30 cellular contexts compared by ENCODE assay signal in genomic region chr14:56027916-56028637, GRCh38.
DNase-seq lines count a peak whose midpoint lies in the region; ATAC-seq and TF ChIP-seq lines count a peak whose summit lies in the region.
"Had no signal": no experiment of that assay in that cellular context is flagged by ENCODE, and none has a peak within 500 bp of the region (broad histone marks: within the 10 kb centered on the region; RNA-seq: fewer than 3 reads in every experiment).

No MANE protein-coding gene starts in this region.

- H3K27me3 ChIP-seq in right atrium auricular region: no peaks in the 10 kb centered on the region
- H3K27me3 ChIP-seq: BLaER1, esophagus squamous epithelium, right lobe of liver, thyroid gland had no signal

- ATAC-seq in left cardiac atrium (peak; percentile 16 to 30), sciatic nerve (peak; percentile 60), HG02884 (IDR thresholded peaks at IDR 0.05; ENCODE audit: unreplicated experiment) (no peak)
- ATAC-seq: activated CD4-positive, alpha-beta T cell treated with anti-CD3 and anti-CD28 coated beads for 36 hours; lower lobe of right lung; right lobe of liver had no signal

- DNase-seq in left cardiac atrium: no peak
- no peak for DNase-seq in right atrium auricular region (ENCODE audit: low spot score)
- DNase-seq in fibroblast of peridontal ligament (ENCODE audit: extremely low read depth): peak; percentile 46
- DNase-seq in sciatic nerve (ENCODE audit: low spot score): no peak
- DNase-seq in stimulated activated naive CD4-positive, alpha-beta T cell treated with Interleukin-2 at 50 U/mL for 16 hours (lab: John Stamatoyannopoulos, UW): no peak
- DNase-seq in mesothelial cell of epicardium (ENCODE audit: low spot score in 2 of 2, unreplicated experiment in 2 of 2): no peak
- DNase-seq: activated CD4-positive, alpha-beta T cell treated with anti-CD3 and anti-CD28 coated beads for 36 hours; activated CD8-positive, alpha-beta memory T cell treated with anti-CD3 and anti-CD28 coated beads for 24 hours; activated effector memory CD4-positive, alpha-beta T cell treated with Interleukin-2 at 50 U/mL for 16 hours; central memory CD4-positive, alpha-beta T cell; DMS79; endodermal cell; esophagus squamous epithelium; GDM1; GOT3; lower lobe of right lung; NCI-H187; NCI-H774; posterior cingulate gyrus; right lobe of liver; stimulated activated naive CD4-positive, alpha-beta T cell; thyroid gland had no signal

- H3K4me1 ChIP-seq in right atrium auricular region: peaks cover 0 to 6% of the 10 kb centered on the region in 2 donors
- H3K4me1 ChIP-seq: BLaER1, esophagus squamous epithelium, lower lobe of right lung, right lobe of liver, thyroid gland had no signal

- H3K27me3 Mint-ChIP-seq in mesothelial cell of epicardium (ENCODE audit: low read depth): peaks cover 14% of the 10 kb centered on the region
- H3K27me3 Mint-ChIP-seq: dendritic cell treated with granulocyte-macrophage colony-stimulating factor and Interleukin-4, amounts not matched to agents 40 ng/mL and 50 ng/mL, for 4 days had no signal

- H3K4me1 Mint-ChIP-seq in mesothelial cell of epicardium: no peaks in the 10 kb centered on the region
- H3K4me1 Mint-ChIP-seq: activated CD4-positive, alpha-beta T cell treated with anti-CD3 and anti-CD28 coated beads for 36 hours; endodermal cell; IgD-negative memory B cell had no signal

- no peaks in the 10 kb centered on the region for H3K36me3 Mint-ChIP-seq in mesothelial cell of epicardium
- H3K36me3 Mint-ChIP-seq: activated naive CD8-positive, alpha-beta T cell; IgD-negative memory B cell had no signal

- no peak overlapping the region for H3K27ac Mint-ChIP-seq in mesothelial cell of epicardium
- H3K27ac Mint-ChIP-seq: activated CD4-positive, alpha-beta T cell treated with anti-CD3 and anti-CD28 coated beads for 36 hours; activated naive CD8-positive, alpha-beta T cell; dendritic cell treated with granulocyte-macrophage colony-stimulating factor and Interleukin-4, amounts not matched to agents 40 ng/mL and 50 ng/mL, for 4 days; endodermal cell; IgD-negative memory B cell; T-helper 2 cell treated with Interferon-gamma antibody and Interleukin-4, amounts not matched to agents 5 μg/mL and 100 μg/mL, for 36 hours had no signal

- H3K4me3 ChIP-seq in right atrium auricular region: no peak overlapping the region
- H3K4me3 ChIP-seq: BLaER1, esophagus squamous epithelium, lower lobe of right lung, right lobe of liver, thyroid gland had no signal

- peak overlapping the region in 1 of 2 donors; percentile 13 for H3K27ac ChIP-seq in right atrium auricular region
- H3K27ac ChIP-seq: BLaER1, esophagus squamous epithelium, lower lobe of right lung, right lobe of liver, RWPE1, thyroid gland had no signal

- TF ChIP-seq CTCF in right atrium auricular region (IDR thresholded peaks at IDR 0.05): no peak
- TF ChIP-seq CTCF in mesothelial cell of epicardium (IDR thresholded peaks at IDR 0.05; ENCODE audit: unreplicated experiment): no peak

- intact Hi-C loops in left cardiac atrium (cut with DNase I) (no loop called here), sciatic nerve (cut with DNase I) (no loop called here)

- no peak overlapping the region for H3K4me3 Mint-ChIP-seq in mesothelial cell of epicardium
- H3K4me3 Mint-ChIP-seq: activated CD4-positive, alpha-beta T cell treated with anti-CD3 and anti-CD28 coated beads for 36 hours; activated naive CD8-positive, alpha-beta T cell; dendritic cell treated with granulocyte-macrophage colony-stimulating factor and Interleukin-4, amounts not matched to agents 40 ng/mL and 50 ng/mL, for 4 days; endodermal cell; IgD-negative memory B cell; neural crest cell; T-helper 2 cell treated with Interferon-gamma antibody and Interleukin-4, amounts not matched to agents 5 μg/mL and 100 μg/mL, for 36 hours had no signal

- H3K36me3 ChIP-seq in right atrium auricular region: no peaks in the 10 kb centered on the region
- H3K36me3 ChIP-seq: BLaER1, esophagus squamous epithelium, lower lobe of right lung, right lobe of liver, thyroid gland had no signal

- H3K9me3 Mint-ChIP-seq in mesothelial cell of epicardium: no peaks in the 10 kb centered on the region
- H3K9me3 Mint-ChIP-seq: dendritic cell treated with granulocyte-macrophage colony-stimulating factor and Interleukin-4, amounts not matched to agents 40 ng/mL and 50 ng/mL, for 4 days; endodermal cell; IgD-negative memory B cell; T-helper 2 cell treated with Interferon-gamma antibody and Interleukin-4, amounts not matched to agents 5 μg/mL and 100 μg/mL, for 36 hours had no signal

- no peaks in the 10 kb centered on the region for H3K9me3 ChIP-seq in right atrium auricular region
- H3K9me3 ChIP-seq: BLaER1, esophagus squamous epithelium, lower lobe of right lung, right lobe of liver, thyroid gland had no signal
